Comparison of ENCODE assay signal across 2 cellular contexts in the genomic region with DNA sequence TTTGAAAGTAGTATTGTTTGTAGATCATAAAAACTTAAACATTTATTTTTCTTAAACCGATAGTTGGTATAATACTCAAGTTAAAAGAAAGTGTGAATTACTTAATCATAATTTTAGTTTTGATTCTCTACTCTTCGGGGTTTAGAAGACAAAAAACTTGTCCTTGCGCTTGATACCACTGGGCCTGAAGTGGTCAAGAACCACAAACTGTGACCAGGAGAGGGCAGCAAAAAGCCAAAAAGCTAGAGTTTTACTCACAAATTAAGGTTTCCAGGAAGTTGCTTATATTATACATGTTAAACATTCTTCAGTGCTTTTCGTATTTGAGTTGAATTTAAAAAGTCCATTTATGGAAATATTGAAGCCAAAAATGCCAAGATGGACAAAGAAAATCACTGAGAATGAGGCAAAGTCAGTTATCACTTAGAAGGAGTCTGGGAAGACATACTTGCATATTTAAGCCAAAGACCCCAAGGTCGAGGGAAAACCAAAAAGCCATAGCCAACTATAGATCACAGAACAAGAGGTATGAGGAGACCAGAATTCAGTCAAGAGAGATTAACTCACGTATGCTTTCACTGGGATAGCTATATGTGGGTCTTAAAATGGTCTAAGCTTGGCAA.
TF ChIP-seq lines count a peak whose summit lies in the region.

No MANE protein-coding gene starts in this region.

TF ChIP-seq in A549, 52 proteins besides CTCF, POLR2A, EP300 and RAD21 (continued from another document):
- TF ChIP-seq, protein P1, sequence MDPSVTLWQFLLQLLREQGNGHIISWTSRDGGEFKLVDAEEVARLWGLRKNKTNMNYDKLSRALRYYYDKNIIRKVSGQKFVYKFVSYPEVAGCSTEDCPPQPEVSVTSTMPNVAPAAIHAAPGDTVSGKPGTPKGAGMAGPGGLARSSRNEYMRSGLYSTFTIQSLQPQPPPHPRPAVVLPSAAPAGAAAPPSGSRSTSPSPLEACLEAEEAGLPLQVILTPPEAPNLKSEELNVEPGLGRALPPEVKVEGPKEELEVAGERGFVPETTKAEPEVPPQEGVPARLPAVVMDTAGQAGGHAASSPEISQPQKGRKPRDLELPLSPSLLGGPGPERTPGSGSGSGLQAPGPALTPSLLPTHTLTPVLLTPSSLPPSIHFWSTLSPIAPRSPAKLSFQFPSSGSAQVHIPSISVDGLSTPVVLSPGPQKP (IDR thresholded peaks at IDR 0.05; ENCODE audit: low read depth, low read length), result no peak
- TF ChIP-seq, protein P2, sequence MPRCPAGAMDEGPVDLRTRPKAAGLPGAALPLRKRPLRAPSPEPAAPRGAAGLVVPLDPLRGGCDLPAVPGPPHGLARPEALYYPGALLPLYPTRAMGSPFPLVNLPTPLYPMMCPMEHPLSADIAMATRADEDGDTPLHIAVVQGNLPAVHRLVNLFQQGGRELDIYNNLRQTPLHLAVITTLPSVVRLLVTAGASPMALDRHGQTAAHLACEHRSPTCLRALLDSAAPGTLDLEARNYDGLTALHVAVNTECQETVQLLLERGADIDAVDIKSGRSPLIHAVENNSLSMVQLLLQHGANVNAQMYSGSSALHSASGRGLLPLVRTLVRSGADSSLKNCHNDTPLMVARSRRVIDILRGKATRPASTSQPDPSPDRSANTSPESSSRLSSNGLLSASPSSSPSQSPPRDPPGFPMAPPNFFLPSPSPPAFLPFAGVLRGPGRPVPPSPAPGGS (IDR thresholded peaks at IDR 0.05), result no peak
- TF ChIP-seq, protein P3, sequence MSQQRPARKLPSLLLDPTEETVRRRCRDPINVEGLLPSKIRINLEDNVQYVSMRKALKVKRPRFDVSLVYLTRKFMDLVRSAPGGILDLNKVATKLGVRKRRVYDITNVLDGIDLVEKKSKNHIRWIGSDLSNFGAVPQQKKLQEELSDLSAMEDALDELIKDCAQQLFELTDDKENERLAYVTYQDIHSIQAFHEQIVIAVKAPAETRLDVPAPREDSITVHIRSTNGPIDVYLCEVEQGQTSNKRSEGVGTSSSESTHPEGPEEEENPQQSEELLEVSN (IDR thresholded peaks at IDR 0.05; ENCODE audit: borderline replicate concordance, low read depth), result no peak
- no peak for TF ChIP-seq KDM5A (IDR thresholded peaks at IDR 0.05)

TF ChIP-seq in neural cell, 6 proteins besides CTCF, POLR2A, EP300 and RAD21:
- TF ChIP-seq, protein P4, sequence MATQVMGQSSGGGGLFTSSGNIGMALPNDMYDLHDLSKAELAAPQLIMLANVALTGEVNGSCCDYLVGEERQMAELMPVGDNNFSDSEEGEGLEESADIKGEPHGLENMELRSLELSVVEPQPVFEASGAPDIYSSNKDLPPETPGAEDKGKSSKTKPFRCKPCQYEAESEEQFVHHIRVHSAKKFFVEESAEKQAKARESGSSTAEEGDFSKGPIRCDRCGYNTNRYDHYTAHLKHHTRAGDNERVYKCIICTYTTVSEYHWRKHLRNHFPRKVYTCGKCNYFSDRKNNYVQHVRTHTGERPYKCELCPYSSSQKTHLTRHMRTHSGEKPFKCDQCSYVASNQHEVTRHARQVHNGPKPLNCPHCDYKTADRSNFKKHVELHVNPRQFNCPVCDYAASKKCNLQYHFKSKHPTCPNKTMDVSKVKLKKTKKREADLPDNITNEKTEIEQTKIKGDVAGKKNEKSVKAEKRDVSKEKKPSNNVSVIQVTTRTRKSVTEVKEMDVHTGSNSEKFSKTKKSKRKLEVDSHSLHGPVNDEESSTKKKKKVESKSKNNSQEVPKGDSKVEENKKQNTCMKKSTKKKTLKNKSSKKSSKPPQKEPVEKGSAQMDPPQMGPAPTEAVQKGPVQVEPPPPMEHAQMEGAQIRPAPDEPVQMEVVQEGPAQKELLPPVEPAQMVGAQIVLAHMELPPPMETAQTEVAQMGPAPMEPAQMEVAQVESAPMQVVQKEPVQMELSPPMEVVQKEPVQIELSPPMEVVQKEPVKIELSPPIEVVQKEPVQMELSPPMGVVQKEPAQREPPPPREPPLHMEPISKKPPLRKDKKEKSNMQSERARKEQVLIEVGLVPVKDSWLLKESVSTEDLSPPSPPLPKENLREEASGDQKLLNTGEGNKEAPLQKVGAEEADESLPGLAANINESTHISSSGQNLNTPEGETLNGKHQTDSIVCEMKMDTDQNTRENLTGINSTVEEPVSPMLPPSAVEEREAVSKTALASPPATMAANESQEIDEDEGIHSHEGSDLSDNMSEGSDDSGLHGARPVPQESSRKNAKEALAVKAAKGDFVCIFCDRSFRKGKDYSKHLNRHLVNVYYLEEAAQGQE (IDR thresholded peaks at IDR 0.05; ENCODE audit: borderline replicate concordance), result no peak
- no peak for TF ChIP-seq TAF1 (IDR thresholded peaks at IDR 0.05; ENCODE audit: low read depth)
- TF ChIP-seq EZH2 (IDR thresholded peaks at IDR 0.05; ENCODE audit: borderline replicate concordance, insufficient read depth, low read length, poor library complexity, severe bottlenecking), result no peak
- no peak for TF ChIP-seq SMC3 (conservative IDR thresholded peaks at IDR 0.05; ENCODE audit: poor library complexity)
- TF ChIP-seq POLR2AphosphoS5 (IDR thresholded peaks at IDR 0.05), result no peak
- no peak for TF ChIP-seq MXI1 (conservative IDR thresholded peaks at IDR 0.05; ENCODE audit: poor library complexity, severe bottlenecking)
